In genomic region chr11:77506857-77507256, GRCh38 we compare ENCODE assay signal across 12 cellular contexts. TPM values are rescaled to one million over a fixed set of nuclear protein-coding genes. Genes with fewer than 3 reads are reported as not detected.
A peak's percentile ranks its signal among the peaks of the same experiment; 100 is the strongest.
DNase-seq lines count a peak whose midpoint lies in the region; TF ChIP-seq lines count a peak whose summit lies in the region.
"Had no signal": no experiment of that assay in that cellular context is flagged by ENCODE, and none has a peak within 500 bp of the region (broad histone marks: within the 10 kb centered on the region; RNA-seq: fewer than 3 reads in every experiment).

No MANE protein-coding gene starts in this region.

- no peaks in the 10 kb centered on the region for H3K36me3 Mint-ChIP-seq in activated CD4-positive, alpha-beta T cell treated with anti-CD3 and anti-CD28 coated beads, Interleukin-2, amount 10 ng/mL, durations not matched to agents 24 days and 14 days (ENCODE audit: low read depth)
- no peaks in the 10 kb centered on the region for H3K36me3 Mint-ChIP-seq in activated CD4-positive, alpha-beta memory T cell treated with anti-CD3 and anti-CD28 coated beads, Interleukin-2, amount 10 ng/mL, durations not matched to agents 7 days and 5 days (ENCODE audit: low read depth)

- no peak overlapping the region for H3K4me3 Mint-ChIP-seq in activated CD4-positive, alpha-beta T cell treated with anti-CD3 and anti-CD28 coated beads, Interleukin-2, amount 10 ng/mL, durations not matched to agents 24 days and 14 days
- H3K4me3 Mint-ChIP-seq in activated CD4-positive, alpha-beta memory T cell treated with anti-CD3 and anti-CD28 coated beads, Interleukin-2, amount 10 ng/mL, durations not matched to agents 7 days and 5 days, result no peak overlapping the region
- H3K4me3 Mint-ChIP-seq: naive thymus-derived CD8-positive, alpha-beta T cell had no signal

- DNase-seq in HAP-1 (ENCODE audit: low spot score in 2 of 2) (peak; percentile 20 to 32), NCI-H146 treated with DMSO at 0.1 percent for 48 hours (lab: John Stamatoyannopoulos, UW; ENCODE audit: unreplicated experiment) (peak; percentile 61), kidney tubule cell (ENCODE audit: low spot score) (peak; percentile 36), NCI-H2029 (lab: John Stamatoyannopoulos, UW) (no peak)
- no peak for DNase-seq in activated CD4-positive, alpha-beta T cell treated with anti-CD3 and anti-CD28 coated beads, Interleukin-2, amount 10 ng/mL, durations not matched to agents 24 days and 14 days
- DNase-seq in activated naive CD4-positive, alpha-beta T cell (lab: John Stamatoyannopoulos, UW), result no peak
- no peak for DNase-seq in activated CD4-positive, alpha-beta memory T cell treated with anti-CD3 and anti-CD28 coated beads, Interleukin-2, amount 10 ng/mL, durations not matched to agents 7 days and 5 days
- DNase-seq: activated naive CD4-positive, alpha-beta T cell treated with anti-CD3 and anti-CD28 coated beads, Interleukin-2, amount 50 U/mL, for 16 hours had no signal

- H3K27me3 ChIP-seq in HAP-1 (ENCODE audit: low read depth), result 0 out of 2 replicates have a peak, but pooled peaks cover 9% of the 10 kb centered on the region

- H3K4me1 Mint-ChIP-seq in activated CD4-positive, alpha-beta T cell treated with anti-CD3 and anti-CD28 coated beads, Interleukin-2, amount 10 ng/mL, durations not matched to agents 24 days and 14 days, result no peaks in the 10 kb centered on the region
- no peaks in the 10 kb centered on the region for H3K4me1 Mint-ChIP-seq in activated CD4-positive, alpha-beta memory T cell treated with anti-CD3 and anti-CD28 coated beads, Interleukin-2, amount 10 ng/mL, durations not matched to agents 7 days and 5 days

- H3K27ac Mint-ChIP-seq in activated CD4-positive, alpha-beta T cell treated with anti-CD3 and anti-CD28 coated beads, Interleukin-2, amount 10 ng/mL, durations not matched to agents 24 days and 14 days, result no peak overlapping the region
- no peak overlapping the region for H3K27ac Mint-ChIP-seq in activated CD4-positive, alpha-beta memory T cell treated with anti-CD3 and anti-CD28 coated beads, Interleukin-2, amount 10 ng/mL, durations not matched to agents 7 days and 5 days
- H3K27ac Mint-ChIP-seq: naive thymus-derived CD8-positive, alpha-beta T cell had no signal

- H3K27me3 Mint-ChIP-seq in activated CD4-positive, alpha-beta T cell treated with anti-CD3 and anti-CD28 coated beads, Interleukin-2, amount 10 ng/mL, durations not matched to agents 24 days and 14 days, result peaks cover 21% of the 10 kb centered on the region
- H3K27me3 Mint-ChIP-seq in activated CD4-positive, alpha-beta memory T cell treated with anti-CD3 and anti-CD28 coated beads, Interleukin-2, amount 10 ng/mL, durations not matched to agents 7 days and 5 days, result peaks cover 24% of the 10 kb centered on the region

- TF ChIP-seq CTCF in VCaP (conservative IDR thresholded peaks at IDR 0.05), result no peak

- H3K27ac ChIP-seq in VCaP, result peak overlapping the region; percentile 81
- H3K27ac ChIP-seq: C4-2B, coronary artery had no signal

- H3K4me1 ChIP-seq in HAP-1, result peaks cover 4% of the 10 kb centered on the region

- no peaks in the 10 kb centered on the region for H3K9me3 Mint-ChIP-seq in activated CD4-positive, alpha-beta T cell treated with anti-CD3 and anti-CD28 coated beads, Interleukin-2, amount 10 ng/mL, durations not matched to agents 24 days and 14 days
- H3K9me3 Mint-ChIP-seq in activated CD4-positive, alpha-beta memory T cell treated with anti-CD3 and anti-CD28 coated beads, Interleukin-2, amount 10 ng/mL, durations not matched to agents 7 days and 5 days, result no peaks in the 10 kb centered on the region
- H3K9me3 Mint-ChIP-seq: naive thymus-derived CD8-positive, alpha-beta T cell had no signal

- CTCF ChIA-PET in activated CD4-positive, alpha-beta memory T cell treated with anti-CD3 and anti-CD28 coated beads, Interleukin-2, amount 10 ng/mL, durations not matched to agents 7 days and 5 days (lab: Charles Lee), result no interaction called here

- in situ Hi-C loops in HAP-1 (cut with MboI; ENCODE audit: low sequenced_read_pairs), result no loop called here

- intact Hi-C loops in activated CD4-positive, alpha-beta T cell treated with anti-CD3 and anti-CD28 coated beads, Interleukin-2, amount 10 ng/mL, durations not matched to agents 24 days and 14 days (cut with micrococcal nuclease), result no loop called here

- no peaks in the 10 kb centered on the region for H3K9me3 ChIP-seq in HAP-1

- H3K4me3 ChIP-seq in HAP-1, result no peak overlapping the region
- H3K4me3 ChIP-seq: coronary artery had no signal

- POLR2A ChIA-PET in activated CD4-positive, alpha-beta memory T cell treated with anti-CD3 and anti-CD28 coated beads, Interleukin-2, amount 10 ng/mL, durations not matched to agents 7 days and 5 days (lab: Charles Lee), result no interaction called here

- H3K36me3 ChIP-seq in HAP-1 (replicated peaks), result no peaks in the 10 kb centered on the region

RNA-seq across cellular contexts. Expression of gene PAK1, which starts 33.0 kb away (rescaled TPM):
- 32.1 and 33.1 TPM in 2 replicates for total RNA-seq in activated CD4-positive, alpha-beta T cell treated with anti-CD3 and anti-CD28 coated beads, Interleukin-2, amount 10 ng/mL, durations not matched to agents 24 days and 14 days
- 10 to 100 TPM; 47.1 to 48.2 TPM for total RNA-seq in activated CD4-positive, alpha-beta memory T cell treated with anti-CD3 and anti-CD28 coated beads, Interleukin-2, amount 10 ng/mL, durations not matched to agents 7 days and 5 days

Comparison
In these comparisons a context has a peak if more than half of its experiments do, and no peak if none do; other contexts are left out.
1. DNase-seq: peak in HAP-1 (2 of 2), NCI-H146 treated with DMSO at 0.1 percent for 48 hours (single experiment) and kidney tubule cell (single experiment); none in activated CD4-positive, alpha-beta T cell treated with anti-CD3 and anti-CD28 coated beads, Interleukin-2, amount 10 ng/mL, durations not matched to agents 24 days and 14 days (single experiment), activated naive CD4-positive, alpha-beta T cell (0 of 4), activated CD4-positive, alpha-beta memory T cell treated with anti-CD3 and anti-CD28 coated beads, Interleukin-2, amount 10 ng/mL, durations not matched to agents 7 days and 5 days (single experiment) and NCI-H2029 (single experiment).